20 cellular contexts compared by ENCODE assay signal in genomic region chr21:45305831-45306230, GRCh38. TPM values are rescaled to one million over a fixed set of nuclear protein-coding genes. Genes with fewer than 3 reads are reported as not detected.
DNase-seq lines count a peak whose midpoint lies in the region; ATAC-seq and TF ChIP-seq lines count a peak whose summit lies in the region.
"Had no signal": no experiment of that assay in that cellular context is flagged by ENCODE, and none has a peak within 500 bp of the region (broad histone marks: within the 10 kb centered on the region; RNA-seq: fewer than 3 reads in every experiment).

No MANE protein-coding gene starts in this region.

- CTCF ChIA-PET in Panc1 (lab: Charles Lee): no interaction called here

- H3K36me3 ChIP-seq in Panc1 (ENCODE audit: control insufficient read depth, insufficient read depth, low read length) (no peaks in the 10 kb centered on the region), endodermal cell (ENCODE audit: control insufficient read depth, insufficient read depth, low read length) (no peaks in the 10 kb centered on the region), muscle layer of duodenum (ENCODE audit: control insufficient read depth in 1 of 2, insufficient read depth in 2 of 2, low read length in 2 of 2) (no peaks in the 10 kb centered on the region), testis (ENCODE audit: low read depth, missing control alignments) (no peaks in the 10 kb centered on the region)
- H3K36me3 ChIP-seq: spleen, thoracic aorta had no signal

- no peaks in the 10 kb centered on the region for H3K36me3 Mint-ChIP-seq in endodermal cell (ENCODE audit: low read depth)

- in situ Hi-C loops in Panc1 (cut with HindIII; ENCODE audit: low pct_unique_long_range_greater_than_20kb, low sequenced_read_pairs): no loop called here

- H3K27ac ChIP-seq in Panc1 (ENCODE audit: low read length) (peak overlapping the region; percentile 15; the same call in 1 of the 2 replicates), endodermal cell (ENCODE audit: low read depth, low read length) (peak overlapping the region; percentile 82), muscle layer of duodenum (ENCODE audit: low read length) (peak overlapping the region; percentile 23), testis (peak overlapping the region; percentile 85 to 93)
- H3K27ac ChIP-seq: hepatocyte, SK-N-MC had no signal

- intact Hi-C loops in Panc1 (cut with micrococcal nuclease; ENCODE audit: unreplicated experiment): no loop called here
- intact Hi-C loops in testis (cut with DNase I; ENCODE audit: low total_unique reads): no loop called here

- H3K9me3 ChIP-seq in Panc1 (ENCODE audit: control insufficient read depth, insufficient read depth, low read depth, low read length) (no peaks in the 10 kb centered on the region), endodermal cell (ENCODE audit: control insufficient read depth, low read length) (no peaks in the 10 kb centered on the region), muscle layer of duodenum (ENCODE audit: control insufficient read depth in 1 of 2, low read length in 2 of 2) (no peaks in the 10 kb centered on the region), testis (no peaks in the 10 kb centered on the region)
- H3K9me3 ChIP-seq: spleen, thoracic aorta had no signal

- no peaks in the 10 kb centered on the region for H3K9me3 Mint-ChIP-seq in endodermal cell
- H3K9me3 Mint-ChIP-seq: activated T-helper 17 cell treated with anti-CD3 and anti-CD28 coated beads, Interleukin-2, amount 50 U/mL, for 72 hours; CD8-positive, alpha-beta memory T cell had no signal

- H3K4me1 ChIP-seq in Panc1 (ENCODE audit: control insufficient read depth, insufficient read depth, low read length) (peaks cover 28% of the 10 kb centered on the region), endodermal cell (ENCODE audit: control insufficient read depth, insufficient read depth, low read length) (peaks cover 9% of the 10 kb centered on the region), muscle layer of duodenum (ENCODE audit: control insufficient read depth in 1 of 2, insufficient read depth in 2 of 2, low read length in 2 of 2) (peaks cover 4 to 20% of the 10 kb centered on the region in 2 donors), testis (peaks cover 46% of the 10 kb centered on the region)
- H3K4me1 ChIP-seq: parathyroid adenoma had no signal

- no peak overlapping the region for H3K9ac ChIP-seq in endodermal cell (ENCODE audit: extremely low read depth, low read length, poor library complexity, severe bottlenecking)
- H3K9ac ChIP-seq: parathyroid adenoma had no signal

- TF ChIP-seq CTCF in Panc1 (IDR thresholded peaks at IDR 0.05) (no peak), endodermal cell (conservative IDR thresholded peaks at IDR 0.05) (no peak), testis (IDR thresholded peaks at IDR 0.05) (no peak)

- no peak for DNase-seq in Panc1 (ENCODE audit: low read depth, low spot score)
- peak; percentile 18 for DNase-seq in endodermal cell
- DNase-seq in testis: no peak
- no peak for DNase-seq in NCI-H510A treated with DMSO at 0.1 percent for 48 hours (lab: John Stamatoyannopoulos, UW)
- no peak for DNase-seq in 8988T
- no peak for DNase-seq in cerebellum (ENCODE audit: low spot score)
- DNase-seq: activated CD4-positive, alpha-beta T cell treated with anti-CD3 and anti-CD28 coated beads for 1 hour; DND-41; Karpas-422; NCI-H774; PC-3 had no signal

- H3K27ac Mint-ChIP-seq in endodermal cell: no peak overlapping the region
- H3K27ac Mint-ChIP-seq: activated T-helper 17 cell treated with anti-CD3 and anti-CD28 coated beads, Interleukin-2, amount 50 U/mL, for 72 hours had no signal

- TF ChIP-seq POLR2A in testis (IDR thresholded peaks at IDR 0.05) (no peak), GM18505 (IDR thresholded peaks at IDR 0.05; ENCODE audit: borderline replicate concordance, extremely low read depth, insufficient read depth, insufficient read length) (no peak)

- peaks cover 11% of the 10 kb centered on the region for H3K4me1 Mint-ChIP-seq in endodermal cell

- ATAC-seq in Panc1 (no peak), GM18505 (IDR thresholded peaks at IDR 0.05; ENCODE audit: unreplicated experiment) (no peak)
- ATAC-seq: activated T-helper 17 cell treated with anti-CD3 and anti-CD28 coated beads, Interleukin-2, amount 50 U/mL, for 72 hours; PC-3 had no signal

- no TSS peak for BruUV-seq in Panc1 (replicated peaks; lab: Mats Ljungman, UMichigan)

- WGBS in endodermal cell (ENCODE audit: insufficient coverage in 1 of 2, insufficient read length in 1 of 2), 2 experiments: 92 to 95% methylated on average over 7 to 10 of the region's 10 CpGs
- 69 to 71% methylated on average over 10 of the region's 10 CpGs for WGBS in testis, 2 donors

- H3K4me3 Mint-ChIP-seq in endodermal cell: no peak overlapping the region
- H3K4me3 Mint-ChIP-seq: activated T-helper 17 cell treated with anti-CD3 and anti-CD28 coated beads, Interleukin-2, amount 50 U/mL, for 72 hours had no signal

- H3K27me3 ChIP-seq in Panc1 (ENCODE audit: control insufficient read depth, insufficient read depth, low read length) (no peaks in the 10 kb centered on the region), endodermal cell (ENCODE audit: control insufficient read depth, insufficient read depth, low read length, poor library complexity, severe bottlenecking) (no peaks in the 10 kb centered on the region), muscle layer of duodenum (ENCODE audit: low read depth, low read length) (no peaks in the 10 kb centered on the region), testis (no peaks in the 10 kb centered on the region)
- H3K27me3 ChIP-seq: hepatocyte had no signal

- no peaks in the 10 kb centered on the region for H3K27me3 Mint-ChIP-seq in endodermal cell (ENCODE audit: insufficient read depth)
- H3K27me3 Mint-ChIP-seq: activated T-helper 17 cell treated with anti-CD3 and anti-CD28 coated beads, Interleukin-2, amount 50 U/mL, for 72 hours had no signal

- no peak overlapping the region for H3K4me3 ChIP-seq in Panc1 (ENCODE audit: low read depth in 2 of 2, low read length in 2 of 2)
- no peak overlapping the region for H3K4me3 ChIP-seq in endodermal cell (ENCODE audit: low read length)
- H3K4me3 ChIP-seq in muscle layer of duodenum (ENCODE audit: low read depth in 1 of 2, low read length in 2 of 2): no peak overlapping the region
- no peak overlapping the region for H3K4me3 ChIP-seq in testis
- H3K4me3 ChIP-seq: hepatocyte, SK-N-MC, spleen, thoracic aorta had no signal

- POLR2A ChIA-PET in Panc1 (lab: Charles Lee): no interaction called here

RNA-seq across cellular contexts. Expression of gene POFUT2, which starts 18.1 kb away (rescaled TPM):
- total RNA-seq in Panc1 (2021; ENCODE audit: unreplicated experiment): 59.6 TPM
- polyA plus RNA-seq in Panc1 (2012; ENCODE audit: insufficient read length): 68.4 TPM
- 10 to 100 TPM; 49.0 to 73.3 TPM for total RNA-seq in endodermal cell
- polyA plus RNA-seq in endodermal cell (2013, experiment 1 of 2): 55.1 TPM
- 46.9 TPM for polyA plus RNA-seq in endodermal cell (2013, experiment 2 of 2)
- 10 to 100 TPM; 49.9 to 55.9 TPM for total RNA-seq in testis
- 63.3 TPM for polyA plus RNA-seq in testis (ENCODE audit: insufficient read depth, low read depth, low replicate concordance)
- total RNA-seq in cerebellum: 14.2 TPM

Comparison
In these comparisons a context has a peak if more than half of its experiments do, and no peak if none do; other contexts are left out.
1. H3K27ac ChIP-seq: peak in every context shown above with its lines; median percentile 89 in testis; 82 in endodermal cell; 23 in muscle layer of duodenum; 15 in Panc1.